ENCODE assay signal across 11 cellular contexts in genomic region chrX:56798866-56799864, GRCh38.
DNase-seq lines count a peak whose midpoint lies in the region; ATAC-seq and TF ChIP-seq lines count a peak whose summit lies in the region.
"Had no signal": no experiment of that assay in that cellular context is flagged by ENCODE, and none has a peak within 500 bp of the region (broad histone marks: within the 10 kb centered on the region; RNA-seq: fewer than 3 reads in every experiment).

No MANE protein-coding gene starts in this region.

- H3K79me1 ChIP-seq in mesendoderm (ENCODE audit: low read length) = no peaks in the 10 kb centered on the region

- no peak overlapping the region for H3K18ac ChIP-seq in mesendoderm (ENCODE audit: low read length)

- H3K4me1 ChIP-seq in BLaER1 (peaks cover 58% of the 10 kb centered on the region), mesendoderm (ENCODE audit: control insufficient read depth, low read depth, low read length) (no peaks in the 10 kb centered on the region), SJCRH30 (no peaks in the 10 kb centered on the region)

- in situ Hi-C loops in GM13977 (cut with MboI; ENCODE audit: low pct_unique_long_range_greater_than_20kb, low sequenced_read_pairs, unreplicated experiment) = no loop called here

- TF ChIP-seq CTCF in GM13977 (IDR thresholded peaks at IDR 0.05; ENCODE audit: extremely low read depth, insufficient read depth, missing control alignments) = peak; percentile 17

- H3K36me3 ChIP-seq in BLaER1 (0 out of 2 replicates have a peak, but pooled peaks cover 8% of the 10 kb centered on the region), mesendoderm (ENCODE audit: control insufficient read depth, insufficient read depth, low read length) (no peaks in the 10 kb centered on the region), SJCRH30 (no peaks in the 10 kb centered on the region)
- H3K36me3 ChIP-seq: cardiac muscle cell had no signal

- POLR2A ChIA-PET in activated naive CD8-positive, alpha-beta T cell treated with anti-CD3 and anti-CD28 coated beads, Interleukin-2, amount 10 ng/mL, durations not matched to agents 7 days and 5 days (lab: Charles Lee) = no interaction called here

- no peak for ATAC-seq in activated naive CD8-positive, alpha-beta T cell treated with anti-CD3 and anti-CD28 coated beads, Interleukin-2, amount 10 ng/mL, durations not matched to agents 7 days and 5 days (ENCODE audit: low read depth)
- no peak for ATAC-seq in HG03442 (IDR thresholded peaks at IDR 0.05; ENCODE audit: unreplicated experiment)
- no peak for ATAC-seq in GM19328 (IDR thresholded peaks at IDR 0.05; ENCODE audit: unreplicated experiment)
- ATAC-seq: K562 had no signal

- no peak overlapping the region for H2BK120ac ChIP-seq in mesendoderm (ENCODE audit: low read depth, low read length)

- H3K56ac ChIP-seq in mesendoderm (ENCODE audit: low read length) = no peak overlapping the region

- no peak overlapping the region for H4K8ac ChIP-seq in mesendoderm (ENCODE audit: low read depth, low read length)

- H3K27me3 ChIP-seq in BLaER1 (0 out of 2 replicates have a peak, but pooled peaks cover 4% of the 10 kb centered on the region), mesendoderm (ENCODE audit: insufficient read depth, low read length, poor library complexity) (no peaks in the 10 kb centered on the region), SJCRH30 (no peaks in the 10 kb centered on the region)
- H3K27me3 ChIP-seq: cardiac muscle cell had no signal

- H3K4me2 ChIP-seq in BLaER1 (peak overlapping the region; percentile 73), mesendoderm (ENCODE audit: low read length) (no peak overlapping the region)

- H3K4me3 Mint-ChIP-seq in activated naive CD8-positive, alpha-beta T cell treated with anti-CD3 and anti-CD28 coated beads, Interleukin-2, amount 10 ng/mL, durations not matched to agents 7 days and 5 days = no peak overlapping the region

- H4K20me1 ChIP-seq in BLaER1 = 0 out of 2 replicates have a peak, but pooled peaks cover 9% of the 10 kb centered on the region

- no peak overlapping the region for H2BK5ac ChIP-seq in mesendoderm (ENCODE audit: low read length)

- H3K9me3 Mint-ChIP-seq in activated naive CD8-positive, alpha-beta T cell treated with anti-CD3 and anti-CD28 coated beads, Interleukin-2, amount 10 ng/mL, durations not matched to agents 7 days and 5 days = no peaks in the 10 kb centered on the region

- H3K9ac ChIP-seq in BLaER1 = 0 out of 2 replicates have a peak overlapping the region, but pooled peaks have one; percentile 24
- H3K9ac ChIP-seq in mesendoderm (ENCODE audit: low read length) = no peak overlapping the region

- H3K9me3 ChIP-seq in BLaER1 = no peaks in the 10 kb centered on the region
- H3K9me3 ChIP-seq in SJCRH30 (replicated peaks) = no peaks in the 10 kb centered on the region

- no peak overlapping the region for H2AK5ac ChIP-seq in mesendoderm (ENCODE audit: low read length)

- H3K79me2 ChIP-seq in mesendoderm (ENCODE audit: control insufficient read depth, insufficient read depth, low read length) = no peaks in the 10 kb centered on the region

- no peak overlapping the region for H2BK15ac ChIP-seq in mesendoderm (replicated peaks; ENCODE audit: low read depth)

- DNase-seq in GM13977 (ENCODE audit: low spot score) = peak; percentile 4
- no peak for DNase-seq in activated naive CD8-positive, alpha-beta T cell treated with anti-CD3 and anti-CD28 coated beads, Interleukin-2, amount 10 ng/mL, durations not matched to agents 7 days and 5 days
- peak; percentile 53 for DNase-seq in mesendoderm
- DNase-seq in SJCRH30 = no peak
- DNase-seq in NOMO-1 (lab: John Stamatoyannopoulos, UW; ENCODE audit: unreplicated experiment in 2 of 2) = no peak
- DNase-seq: activated CD4-positive, alpha-beta T cell treated with anti-CD3 and anti-CD28 coated beads for 48 hours had no signal

- H3K23ac ChIP-seq in mesendoderm (ENCODE audit: low read length) = no peak overlapping the region

- H3K27ac Mint-ChIP-seq in activated naive CD8-positive, alpha-beta T cell treated with anti-CD3 and anti-CD28 coated beads, Interleukin-2, amount 10 ng/mL, durations not matched to agents 7 days and 5 days = peak overlapping the region; percentile 36

- H3K4me3 ChIP-seq in BLaER1 (peak overlapping the region; percentile 45; the same call in 1 of the 2 replicates), mesendoderm (ENCODE audit: low read length) (no peak overlapping the region), SJCRH30 (no peak overlapping the region)
- H3K4me3 ChIP-seq: cardiac muscle cell, K562 had no signal

- H3K27ac ChIP-seq in BLaER1 (no peak overlapping the region), mesendoderm (ENCODE audit: low read depth, low read length) (no peak overlapping the region), SJCRH30 (no peak overlapping the region)
- H3K27ac ChIP-seq: cardiac muscle cell had no signal

- H3K36me3 Mint-ChIP-seq in activated naive CD8-positive, alpha-beta T cell treated with anti-CD3 and anti-CD28 coated beads, Interleukin-2, amount 10 ng/mL, durations not matched to agents 7 days and 5 days = peaks cover 8% of the 10 kb centered on the region

- no peak overlapping the region for H4K5ac ChIP-seq in mesendoderm (ENCODE audit: low read length)

- no peak overlapping the region for H3K4ac ChIP-seq in mesendoderm (ENCODE audit: low read depth, low read length)

- no peaks in the 10 kb centered on the region for H3K27me3 Mint-ChIP-seq in activated naive CD8-positive, alpha-beta T cell treated with anti-CD3 and anti-CD28 coated beads, Interleukin-2, amount 10 ng/mL, durations not matched to agents 7 days and 5 days

- no CpG with 5 or more reads among the region's 13 CpGs for WGBS in mesendoderm (ENCODE audit: extremely low coverage, insufficient coverage, low lambda C conversion rate)

- H3K4me1 Mint-ChIP-seq in activated naive CD8-positive, alpha-beta T cell treated with anti-CD3 and anti-CD28 coated beads, Interleukin-2, amount 10 ng/mL, durations not matched to agents 7 days and 5 days = peaks cover 41% of the 10 kb centered on the region

Comparison
In these comparisons a context has a peak if more than half of its experiments do, and no peak if none do; other contexts are left out.
1. DNase-seq: peak in GM13977 (single experiment) and mesendoderm (single experiment); none in activated naive CD8-positive, alpha-beta T cell treated with anti-CD3 and anti-CD28 coated beads, Interleukin-2, amount 10 ng/mL, durations not matched to agents 7 days and 5 days (single experiment), SJCRH30 (0 of 2) and NOMO-1 (0 of 2).